8 cellular contexts compared by ENCODE assay signal in the genomic region with DNA sequence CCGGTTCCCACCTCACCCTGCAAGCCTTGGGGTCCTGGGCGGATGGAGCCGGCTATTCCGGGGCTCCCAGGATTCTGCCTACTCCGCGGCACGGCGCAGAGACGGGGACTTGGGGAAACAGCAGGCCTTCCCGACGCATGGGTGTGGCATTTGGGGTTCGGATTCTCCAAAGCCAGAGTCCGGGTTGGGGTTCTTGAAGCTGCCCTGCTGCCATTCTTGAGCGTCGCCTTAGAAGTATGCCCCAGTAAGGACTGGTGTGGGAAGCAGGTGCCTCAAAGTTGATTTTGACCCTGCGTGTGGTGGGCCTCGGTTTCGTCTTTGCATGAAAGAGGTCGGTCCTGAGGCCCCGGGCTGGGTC. TPM values are rescaled to one million over a fixed set of nuclear protein-coding genes. Genes with fewer than 3 reads are reported as not detected.
DNase-seq lines count a peak whose midpoint lies in the region; ATAC-seq and TF ChIP-seq lines count a peak whose summit lies in the region.

No MANE protein-coding gene starts in this region.

- H3K27me3 Mint-ChIP-seq in HFFc6 (ENCODE audit: insufficient read depth), result peaks cover 5% of the 10 kb centered on the region
- peaks cover 6% of the 10 kb centered on the region for H3K27me3 Mint-ChIP-seq in activated CD8-positive, alpha-beta T cell treated with anti-CD3 and anti-CD28 coated beads, Interleukin-2, amount 10 ng/mL, durations not matched to agents 7 days and 5 days (ENCODE audit: low read depth)
- H3K27me3 Mint-ChIP-seq in stimulated activated memory B cell treated with anti-CD40 and anti-IgM and Interleukin-4, amounts not matched to agents 10 μg/mL and 1 μg/mL and 100 μg/mL, for 72 hours, result no peaks in the 10 kb centered on the region

- H4K20me1 ChIP-seq in hepatocyte (ENCODE audit: insufficient read depth, poor library complexity, severe bottlenecking), result peaks cover 51% of the 10 kb centered on the region

- H3K27ac Mint-ChIP-seq in HFFc6, result peak overlapping the region; percentile 98
- peak overlapping the region; percentile 99 for H3K27ac Mint-ChIP-seq in activated CD8-positive, alpha-beta T cell treated with anti-CD3 and anti-CD28 coated beads, Interleukin-2, amount 10 ng/mL, durations not matched to agents 7 days and 5 days
- H3K27ac Mint-ChIP-seq in stimulated activated memory B cell treated with anti-CD40 and anti-IgM and Interleukin-4, amounts not matched to agents 10 μg/mL and 1 μg/mL and 100 μg/mL, for 72 hours, result peak overlapping the region; percentile 58

- peaks cover 15% of the 10 kb centered on the region for H3K4me1 Mint-ChIP-seq in HFFc6 (ENCODE audit: low read depth)
- peaks cover 42% of the 10 kb centered on the region for H3K4me1 Mint-ChIP-seq in activated CD8-positive, alpha-beta T cell treated with anti-CD3 and anti-CD28 coated beads, Interleukin-2, amount 10 ng/mL, durations not matched to agents 7 days and 5 days (ENCODE audit: low read depth)
- H3K4me1 Mint-ChIP-seq in stimulated activated memory B cell treated with anti-CD40 and anti-IgM and Interleukin-4, amounts not matched to agents 10 μg/mL and 1 μg/mL and 100 μg/mL, for 72 hours, result peaks cover 63% of the 10 kb centered on the region

- peaks cover 53% of the 10 kb centered on the region for H3K79me2 ChIP-seq in hepatocyte

- H3K9me3 Mint-ChIP-seq in HFFc6, result no peaks in the 10 kb centered on the region
- H3K9me3 Mint-ChIP-seq in activated CD8-positive, alpha-beta T cell treated with anti-CD3 and anti-CD28 coated beads, Interleukin-2, amount 10 ng/mL, durations not matched to agents 7 days and 5 days (ENCODE audit: insufficient read depth), result no peaks in the 10 kb centered on the region
- H3K9me3 Mint-ChIP-seq in stimulated activated memory B cell treated with anti-CD40 and anti-IgM and Interleukin-4, amounts not matched to agents 10 μg/mL and 1 μg/mL and 100 μg/mL, for 72 hours, result no peaks in the 10 kb centered on the region

- H3K9me3 ChIP-seq in hepatocyte (ENCODE audit: low read depth), result no peaks in the 10 kb centered on the region

- peaks cover 5% of the 10 kb centered on the region; the same call in 1 of the 2 replicates for H3K36me3 Mint-ChIP-seq in HFFc6 (ENCODE audit: low read depth)
- peaks cover 32% of the 10 kb centered on the region for H3K36me3 Mint-ChIP-seq in activated CD8-positive, alpha-beta T cell treated with anti-CD3 and anti-CD28 coated beads, Interleukin-2, amount 10 ng/mL, durations not matched to agents 7 days and 5 days (ENCODE audit: low read depth)
- peaks cover 10% of the 10 kb centered on the region for H3K36me3 Mint-ChIP-seq in stimulated activated memory B cell treated with anti-CD40 and anti-IgM and Interleukin-4, amounts not matched to agents 10 μg/mL and 1 μg/mL and 100 μg/mL, for 72 hours

- CTCF ChIA-PET in activated CD8-positive, alpha-beta T cell treated with anti-CD3 and anti-CD28 coated beads, Interleukin-2, amount 10 ng/mL, durations not matched to agents 7 days and 5 days (lab: Charles Lee), result interaction anchor here (1.1 to 5.6 kb wide), 3 partner anchors 10 to 26 kb away, joined by 7 to 29 read pairs (median 7); a partner anchor contains a TSS

- 8% methylated on average over 19 of the region's 20 CpGs for WGBS in hepatocyte (ENCODE audit: low lambda C conversion rate, missing lambda C conversion rate)

- peak overlapping the region; percentile 99 for H3K4me2 ChIP-seq in hepatocyte

- peaks cover 17% of the 10 kb centered on the region for H3K4me1 ChIP-seq in hepatocyte (ENCODE audit: insufficient read depth)

- TF ChIP-seq CTCF in HFFc6 (IDR thresholded peaks at IDR 0.05) (no peak), hepatocyte (IDR thresholded peaks at IDR 0.05; ENCODE audit: poor library complexity) (no peak)

- peak overlapping the region; percentile 99 for H3K4me3 Mint-ChIP-seq in HFFc6
- peak overlapping the region; percentile 100 for H3K4me3 Mint-ChIP-seq in activated CD8-positive, alpha-beta T cell treated with anti-CD3 and anti-CD28 coated beads, Interleukin-2, amount 10 ng/mL, durations not matched to agents 7 days and 5 days
- peak overlapping the region; percentile 71 for H3K4me3 Mint-ChIP-seq in stimulated activated memory B cell treated with anti-CD40 and anti-IgM and Interleukin-4, amounts not matched to agents 10 μg/mL and 1 μg/mL and 100 μg/mL, for 72 hours

- H2AFZ ChIP-seq in hepatocyte, result peak overlapping the region; percentile 60

- peak overlapping the region; percentile 98 for H3K27ac ChIP-seq in hepatocyte

- no peaks in the 10 kb centered on the region for H3K27me3 ChIP-seq in hepatocyte

- H3K4me3 ChIP-seq in hepatocyte, result peak overlapping the region; percentile 40

- POLR2A ChIA-PET in activated CD8-positive, alpha-beta T cell treated with anti-CD3 and anti-CD28 coated beads, Interleukin-2, amount 10 ng/mL, durations not matched to agents 7 days and 5 days (lab: Charles Lee), result interaction anchor here (0.6 to 6.1 kb wide), 12 partner anchors 10 to 325 kb away, joined by 3 to 38 read pairs (median 4); a partner anchor contains a TSS

- H3K9me2 ChIP-seq in hepatocyte (replicated peaks; ENCODE audit: insufficient read depth), result no peaks in the 10 kb centered on the region

- DNase-seq in HFFc6 (no peak), hepatocyte (ENCODE audit: low spot score) (no peak), NCI-H69 (lab: John Stamatoyannopoulos, UW) (no peak)
- DNase-seq in activated CD8-positive, alpha-beta T cell treated with anti-CD3 and anti-CD28 coated beads, Interleukin-2, amount 10 ng/mL, durations not matched to agents 7 days and 5 days, result no peak

- no peak for ATAC-seq in activated CD8-positive, alpha-beta T cell treated with anti-CD3 and anti-CD28 coated beads, Interleukin-2, amount 10 ng/mL, durations not matched to agents 7 days and 5 days
- no peak for ATAC-seq in stimulated activated memory B cell treated with anti-CD40 and anti-IgM and Interleukin-4, amounts not matched to agents 10 μg/mL and 1 μg/mL and 100 μg/mL, for 72 hours
- ATAC-seq in GM18867 (IDR thresholded peaks at IDR 0.05; ENCODE audit: unreplicated experiment), result no peak
- ATAC-seq in HG03342 (IDR thresholded peaks at IDR 0.05; ENCODE audit: unreplicated experiment), result no peak
- ATAC-seq in HG02981 (IDR thresholded peaks at IDR 0.05; ENCODE audit: unreplicated experiment), result no peak

- no peaks in the 10 kb centered on the region for H3K36me3 ChIP-seq in hepatocyte (replicated peaks; ENCODE audit: insufficient read depth, low read depth)

RNA-seq across cellular contexts. Expression of a gene that starts 0.6 kb away (rescaled TPM):
- 100 to 1,000 TPM; 215 to 313 (median 247) TPM for total RNA-seq in HFFc6 (2021; fragmentation: NEBNext Ultra II Directional; extraction: Animal tissue kit (Norgen Biotek cat#: 25700))
- total RNA-seq in activated CD8-positive, alpha-beta T cell treated with anti-CD3 and anti-CD28 coated beads, Interleukin-2, amount 10 ng/mL, durations not matched to agents 7 days and 5 days, result 100 to 1,000 TPM; 339 to 344 TPM
- 157 and 158 TPM in 2 replicates for total RNA-seq in hepatocyte
- polyA plus RNA-seq in hepatocyte, result 306 and 368 TPM in 2 replicates

RNA-seq across cellular contexts. Expression of a gene that starts 9.0 kb away (rescaled TPM):
- 1 to 10 TPM; 1.1 to 2.3 (median 1.2) TPM for total RNA-seq in HFFc6 (2021; fragmentation: NEBNext Ultra II Directional; extraction: Animal tissue kit (Norgen Biotek cat#: 25700))
- 1 to 10 TPM; 4.1 to 4.4 TPM for total RNA-seq in activated CD8-positive, alpha-beta T cell treated with anti-CD3 and anti-CD28 coated beads, Interleukin-2, amount 10 ng/mL, durations not matched to agents 7 days and 5 days
- 0.80 and 1.6 TPM in 2 replicates for total RNA-seq in hepatocyte
- 0.40 and 0.63 TPM in 2 replicates for polyA plus RNA-seq in hepatocyte

RNA-seq across cellular contexts. Expression of a gene that starts 24.9 kb away (rescaled TPM):
- 1 to 10 TPM; 4.2 to 5.8 (median 4.7) TPM for total RNA-seq in HFFc6 (2021; fragmentation: NEBNext Ultra II Directional; extraction: Animal tissue kit (Norgen Biotek cat#: 25700))
- total RNA-seq in activated CD8-positive, alpha-beta T cell treated with anti-CD3 and anti-CD28 coated beads, Interleukin-2, amount 10 ng/mL, durations not matched to agents 7 days and 5 days, result 1 to 10 TPM; 7.5 to 8.9 TPM
- 5.0 and 5.7 TPM in 2 replicates for total RNA-seq in hepatocyte
- 4.7 and 5.6 TPM in 2 replicates for polyA plus RNA-seq in hepatocyte

RNA-seq across cellular contexts. Expression of a gene that starts 31.6 kb away (rescaled TPM):
- total RNA-seq in HFFc6 (2021; fragmentation: NEBNext Ultra II Directional; extraction: Animal tissue kit (Norgen Biotek cat#: 25700)), result 10 to 100 TPM; 48.3 to 55.4 (median 49.6) TPM
- total RNA-seq in activated CD8-positive, alpha-beta T cell treated with anti-CD3 and anti-CD28 coated beads, Interleukin-2, amount 10 ng/mL, durations not matched to agents 7 days and 5 days, result 10 to 100 TPM; 51.1 to 60.7 TPM
- 59.6 and 64.8 TPM in 2 replicates for total RNA-seq in hepatocyte
- 122 and 130 TPM in 2 replicates for polyA plus RNA-seq in hepatocyte

RNA-seq across cellular contexts. Expression of a gene that starts 37.6 kb away (rescaled TPM):
- total RNA-seq in HFFc6 (2021; fragmentation: NEBNext Ultra II Directional; extraction: Animal tissue kit (Norgen Biotek cat#: 25700)), result 10 to 100 TPM; 10.4 to 17.2 (median 12.5) TPM
- total RNA-seq in activated CD8-positive, alpha-beta T cell treated with anti-CD3 and anti-CD28 coated beads, Interleukin-2, amount 10 ng/mL, durations not matched to agents 7 days and 5 days, result 10 to 100 TPM; 24.7 to 25.6 TPM
- total RNA-seq in hepatocyte, result 8.3 and 12.3 TPM in 2 replicates
- polyA plus RNA-seq in hepatocyte, result 24.6 and 31.6 TPM in 2 replicates
